Comparison of ENCODE assay signal across 1 cellular context in genomic region chr12:76546889-76547288, GRCh38.
A peak's percentile ranks its signal among the peaks of the same experiment; 100 is the strongest.
TF ChIP-seq lines count a peak whose summit lies in the region.

No MANE protein-coding gene starts in this region.

TF ChIP-seq in H1, 55 proteins besides CTCF, POLR2A, EP300 and RAD21:
- TF ChIP-seq MAFK (IDR thresholded peaks at IDR 0.05; ENCODE audit: low read depth, low read length) (0 out of 2 replicates have a peak, but pooled peaks have one; percentile 27), YY1 (IDR thresholded peaks at IDR 0.05; ENCODE audit: low read depth, low read length) (no peak)
